8 cellular contexts compared by ENCODE assay signal in genomic region chr10:121596668-121597503, GRCh38. TPM values are rescaled to one million over a fixed set of nuclear protein-coding genes. Genes with fewer than 3 reads are reported as not detected.
DNase-seq lines count a peak whose midpoint lies in the region; ATAC-seq, FAIRE-seq and TF ChIP-seq lines count a peak whose summit lies in the region.

No MANE protein-coding gene starts in this region.

- intact Hi-C loops in kidney (cut with DNase I): no loop called here

- in situ Hi-C loops in astrocyte of the spinal cord (cut with HindIII; ENCODE audit: low sequenced_read_pairs) (no loop called here), GM13976 (cut with MboI; ENCODE audit: low sequenced_read_pairs, unreplicated experiment) (no loop called here)

- TF ChIP-seq CTCF in astrocyte of the spinal cord (IDR thresholded peaks at IDR 0.05; ENCODE audit: low read depth, low read length) (peak; percentile 21), kidney (IDR thresholded peaks at IDR 0.05; ENCODE audit: borderline replicate concordance, extremely low read depth, insufficient read depth) (peak; percentile 30), GM13976 (IDR thresholded peaks at IDR 0.05; ENCODE audit: borderline replicate concordance, control extremely low read depth, extremely low read depth, insufficient read depth, missing control alignments) (no peak)

- no peaks in the 10 kb centered on the region for H3K36me3 ChIP-seq in kidney (ENCODE audit: control insufficient read depth in 1 of 2, insufficient read depth in 2 of 2, low read length in 2 of 2)
- H3K36me3 ChIP-seq in stomach smooth muscle (ENCODE audit: control insufficient read depth in 2 of 2, insufficient read depth in 2 of 2, low read length in 2 of 2): no peaks in the 10 kb centered on the region

- DNase-seq in NCI-H510A treated with DMSO at 0.1 percent for 48 hours (lab: John Stamatoyannopoulos, UW): peak; percentile 33
- DNase-seq in NCI-H510A (lab: John Stamatoyannopoulos, UW): no peak
- DNase-seq in astrocyte of the spinal cord (ENCODE audit: low read depth, low spot score): no peak
- peak; percentile 83 for DNase-seq in kidney
- DNase-seq in germinal center (ENCODE audit: low spot score): no peak
- DNase-seq in GM13976 (ENCODE audit: low spot score): no peak

- H3K4me3 ChIP-seq in astrocyte of the spinal cord (ENCODE audit: low read depth, low read length) (peak overlapping the region; percentile 38), kidney (ENCODE audit: low read length in 2 of 2) (peak overlapping the region; percentile 58 to 74), stomach smooth muscle (ENCODE audit: low read length in 2 of 2) (peak overlapping the region; percentile 72 to 81)

- H3K9ac ChIP-seq in kidney (ENCODE audit: low read length in 2 of 2) (peak overlapping the region; percentile 41 to 55), stomach smooth muscle (ENCODE audit: low read length in 2 of 2) (peak overlapping the region; percentile 76 to 80)

- ATAC-seq in GM18505 (IDR thresholded peaks at IDR 0.05; ENCODE audit: unreplicated experiment): no peak

- H3K9me3 ChIP-seq in kidney (ENCODE audit: control insufficient read depth in 1 of 2, low read length in 2 of 2): no peaks in the 10 kb centered on the region
- H3K9me3 ChIP-seq in stomach smooth muscle (ENCODE audit: control insufficient read depth in 2 of 2, low read length in 2 of 2): no peaks in the 10 kb centered on the region

- peak overlapping the region; percentile 56 to 66 for H3K27ac ChIP-seq in kidney (ENCODE audit: low read depth in 2 of 2, low read length in 2 of 2)
- H3K27ac ChIP-seq in stomach smooth muscle (ENCODE audit: low read length): peak overlapping the region; percentile 91

- no peaks in the 10 kb centered on the region for H3K27me3 ChIP-seq in stomach smooth muscle (ENCODE audit: control insufficient read depth in 1 of 2, insufficient read depth in 2 of 2, low read length in 2 of 2)

- H3K4me1 ChIP-seq in kidney (ENCODE audit: control insufficient read depth in 1 of 2, insufficient read depth in 1 of 2, low read depth in 1 of 2, low read length in 2 of 2) (peaks cover 3 to 4% of the 10 kb centered on the region in 2 donors), stomach smooth muscle (ENCODE audit: control insufficient read depth, insufficient read depth, low read length) (peaks cover 48% of the 10 kb centered on the region)

- FAIRE-seq in kidney (lab: Jason Lieb, UNC): no peak

- TF ChIP-seq POLR2A in GM18505 (IDR thresholded peaks at IDR 0.05; ENCODE audit: borderline replicate concordance, extremely low read depth, insufficient read depth, insufficient read length): no peak

RNA-seq across cellular contexts. Expression of gene FGFR2, which starts 1.4 kb away (rescaled TPM):
- total RNA-seq in kidney: 59.4 TPM
- polyA plus RNA-seq in kidney (ENCODE audit: insufficient read depth, low read depth, low replicate concordance): 20.2 TPM

Comparison
In these comparisons a context has a peak if more than half of its experiments do, and no peak if none do; other contexts are left out.
1. DNase-seq: peak in NCI-H510A treated with DMSO at 0.1 percent for 48 hours (single experiment) and kidney (single experiment); none in NCI-H510A (single experiment), astrocyte of the spinal cord (single experiment), germinal center (single experiment) and GM13976 (single experiment).
2. Peak in every context shown above with its lines, with median percentiles within 50 percentile points of each other: H3K4me3 ChIP-seq.